14 cellular contexts compared by ENCODE assay signal in the genomic region with DNA sequence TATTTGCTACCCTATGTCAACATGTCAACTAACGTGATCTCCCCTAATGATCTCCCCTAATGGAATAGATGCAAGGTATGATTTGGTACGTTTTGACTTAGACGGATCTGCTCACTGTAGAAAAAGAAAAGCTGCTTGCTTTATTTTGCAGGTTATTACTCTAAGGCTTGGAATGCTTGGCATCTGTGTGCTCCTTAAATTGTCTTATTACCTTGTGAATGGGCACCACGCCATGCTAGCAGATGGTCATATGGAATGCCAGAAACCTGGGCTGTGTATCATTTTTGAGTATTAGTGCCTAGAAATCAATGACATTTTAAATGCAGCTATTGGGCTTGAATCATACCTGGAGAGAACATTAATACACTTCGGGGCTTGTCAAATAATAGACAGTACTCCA. TPM values are rescaled to one million over a fixed set of nuclear protein-coding genes. Genes with fewer than 3 reads are reported as not detected.
A peak's percentile ranks its signal among the peaks of the same experiment; 100 is the strongest.
DNase-seq lines count a peak whose midpoint lies in the region; ATAC-seq and TF ChIP-seq lines count a peak whose summit lies in the region.
"Had no signal": no experiment of that assay in that cellular context is flagged by ENCODE, and none has a peak within 500 bp of the region (broad histone marks: within the 10 kb centered on the region; RNA-seq: fewer than 3 reads in every experiment).

No MANE protein-coding gene starts in this region.

- no peaks in the 10 kb centered on the region for H3K9me2 ChIP-seq in PC-3 (replicated peaks; ENCODE audit: low read length)

- TF ChIP-seq CTCF in PC-3 (conservative IDR thresholded peaks at IDR 0.05; ENCODE audit: low read depth, low read length) (no peak), chondrocyte (IDR thresholded peaks at IDR 0.05) (no peak), osteocyte (IDR thresholded peaks at IDR 0.05) (no peak)

- DNase-seq in PC-3 (peak; percentile 59), chondrocyte (ENCODE audit: low spot score) (no peak), osteocyte (ENCODE audit: extremely low spot score, unreplicated experiment) (no peak), NCI-H526 treated with DMSO at 0.1 percent for 48 hours (lab: John Stamatoyannopoulos, UW) (no peak)
- DNase-seq in CD8-positive, alpha-beta memory T cell, result no peak
- DNase-seq: ACHN; CD4-positive, CD25-positive, alpha-beta regulatory T cell; DMS53; KBM-7; NCI-H1048; NCI-H1436 treated with DMSO at 0.1 percent for 48 hours had no signal

- TF ChIP-seq RAD21 in Ishikawa (IDR thresholded peaks at IDR 0.05; ENCODE audit: low read depth), result 0 out of 2 replicates have a peak, but pooled peaks have one; percentile 1

- H3K4me1 Mint-ChIP-seq in chondrocyte (ENCODE audit: low read depth), result peaks cover 35% of the 10 kb centered on the region
- peaks cover 40% of the 10 kb centered on the region for H3K4me1 Mint-ChIP-seq in osteocyte (ENCODE audit: unreplicated experiment)
- H3K4me1 Mint-ChIP-seq in CD8-positive, alpha-beta memory T cell, result no peaks in the 10 kb centered on the region
- H3K4me1 Mint-ChIP-seq: CD4-positive, CD25-positive, alpha-beta regulatory T cell had no signal

- H3K27me3 ChIP-seq in PC-3 (ENCODE audit: low read length), result no peaks in the 10 kb centered on the region
- no peaks in the 10 kb centered on the region for H3K27me3 ChIP-seq in CD8-positive, alpha-beta memory T cell (ENCODE audit: insufficient read depth, low read length, poor library complexity, severe bottlenecking)

- no peak overlapping the region for H3K27ac ChIP-seq in PC-3 (ENCODE audit: low read length)
- no peak overlapping the region for H3K27ac ChIP-seq in CD8-positive, alpha-beta memory T cell (ENCODE audit: low read depth, low read length)

- H4K20me1 ChIP-seq in PC-3 (ENCODE audit: low read length), result no peaks in the 10 kb centered on the region

- no peaks in the 10 kb centered on the region for H3K79me2 ChIP-seq in PC-3 (ENCODE audit: low read length)

- H3K4me1 ChIP-seq in PC-3 (ENCODE audit: insufficient read depth, low read length), result no peaks in the 10 kb centered on the region
- no peaks in the 10 kb centered on the region for H3K4me1 ChIP-seq in CD8-positive, alpha-beta memory T cell (ENCODE audit: insufficient read depth, low read length)

- no peaks in the 10 kb centered on the region for H3F3A ChIP-seq in PC-3 (ENCODE audit: low read length, unreplicated experiment)

- H3K36me3 ChIP-seq in PC-3 (ENCODE audit: low read depth, low read length), result no peaks in the 10 kb centered on the region
- H3K36me3 ChIP-seq in CD8-positive, alpha-beta memory T cell (ENCODE audit: insufficient read depth, low read length), result no peaks in the 10 kb centered on the region

- POLR2A ChIA-PET in PC-3 (lab: Charles Lee; ENCODE audit: unreplicated experiment), result no interaction called here
- POLR2A ChIA-PET in CD8-positive, alpha-beta memory T cell (lab: Charles Lee), result no interaction called here

- CTCF ChIA-PET in PC-3 (lab: Charles Lee), result no interaction called here
- CTCF ChIA-PET in CD8-positive, alpha-beta memory T cell (lab: Charles Lee), result no interaction called here

- no peaks in the 10 kb centered on the region for H3K27me3 Mint-ChIP-seq in chondrocyte (ENCODE audit: low read depth)
- H3K27me3 Mint-ChIP-seq in osteocyte (ENCODE audit: unreplicated experiment), result no peaks in the 10 kb centered on the region
- no peaks in the 10 kb centered on the region for H3K27me3 Mint-ChIP-seq in CD8-positive, alpha-beta memory T cell
- H3K27me3 Mint-ChIP-seq: CD4-positive, CD25-positive, alpha-beta regulatory T cell had no signal

- H3K9me3 Mint-ChIP-seq in chondrocyte (ENCODE audit: low read depth), result no peaks in the 10 kb centered on the region
- H3K9me3 Mint-ChIP-seq in osteocyte (ENCODE audit: unreplicated experiment), result no peaks in the 10 kb centered on the region
- H3K9me3 Mint-ChIP-seq in CD8-positive, alpha-beta memory T cell, result peaks cover 2 to 21% (median 5%) of the 10 kb centered on the region in 5 donors

- no TSS peak for BruUV-seq in PC-3 (replicated peaks; lab: Mats Ljungman, UMichigan)

- peak; percentile 68; the same call in 1 of the 2 replicates for TF ChIP-seq EP300 in Ishikawa (IDR thresholded peaks at IDR 0.05; ENCODE audit: borderline replicate concordance)

- intact Hi-C loops in PC-3 (cut with micrococcal nuclease), result no loop called here

- H3K4me3 Mint-ChIP-seq in chondrocyte (ENCODE audit: unreplicated experiment) (no peak overlapping the region), osteocyte (ENCODE audit: unreplicated experiment) (no peak overlapping the region)
- H3K4me3 Mint-ChIP-seq in CD8-positive, alpha-beta memory T cell, result no peak overlapping the region
- H3K4me3 Mint-ChIP-seq: CD4-positive, CD25-positive, alpha-beta regulatory T cell had no signal

- no peak overlapping the region for H3K4me3 ChIP-seq in PC-3 (ENCODE audit: low read length)
- H3K4me3 ChIP-seq in CD8-positive, alpha-beta memory T cell (ENCODE audit: low read length), result no peak overlapping the region

- no peaks in the 10 kb centered on the region for H3K9me3 ChIP-seq in PC-3 (ENCODE audit: low read length)
- no peaks in the 10 kb centered on the region for H3K9me3 ChIP-seq in CD8-positive, alpha-beta memory T cell (ENCODE audit: low read length)

- H3K36me3 Mint-ChIP-seq in chondrocyte (ENCODE audit: low read depth) (no peaks in the 10 kb centered on the region), osteocyte (ENCODE audit: unreplicated experiment) (no peaks in the 10 kb centered on the region)
- H3K36me3 Mint-ChIP-seq in CD8-positive, alpha-beta memory T cell, result no peaks in the 10 kb centered on the region
- H3K36me3 Mint-ChIP-seq: CD4-positive, CD25-positive, alpha-beta regulatory T cell had no signal

- no peak overlapping the region for H2AFZ ChIP-seq in PC-3 (ENCODE audit: low read length)

- ATAC-seq in PC-3 (no peak), HG03196 (IDR thresholded peaks at IDR 0.05; ENCODE audit: unreplicated experiment) (no peak), HG03469 (IDR thresholded peaks at IDR 0.05; ENCODE audit: unreplicated experiment) (no peak)

- H3K27ac Mint-ChIP-seq in chondrocyte (ENCODE audit: unreplicated experiment) (peak overlapping the region; percentile 10), osteocyte (ENCODE audit: unreplicated experiment) (peak overlapping the region; percentile 81)
- no peak overlapping the region for H3K27ac Mint-ChIP-seq in CD8-positive, alpha-beta memory T cell
- H3K27ac Mint-ChIP-seq: CD4-positive, CD25-positive, alpha-beta regulatory T cell had no signal

- no peak overlapping the region for H3K4me2 ChIP-seq in PC-3 (ENCODE audit: low read length)

- H3K9ac ChIP-seq in PC-3 (ENCODE audit: low read length), result no peak overlapping the region

TF ChIP-seq in Ishikawa, 13 proteins besides CTCF, POLR2A, EP300 and RAD21:
- TF ChIP-seq NFIC (IDR thresholded peaks at IDR 0.05), result peak; percentile 82
- TF ChIP-seq TCF12 (IDR thresholded peaks at IDR 0.05; ENCODE audit: low read depth), result peak; percentile 80
- TF ChIP-seq, protein P1, sequence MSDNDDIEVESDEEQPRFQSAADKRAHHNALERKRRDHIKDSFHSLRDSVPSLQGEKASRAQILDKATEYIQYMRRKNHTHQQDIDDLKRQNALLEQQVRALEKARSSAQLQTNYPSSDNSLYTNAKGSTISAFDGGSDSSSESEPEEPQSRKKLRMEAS (IDR thresholded peaks at IDR 0.05), result no peak
- 0 out of 2 replicates have a peak, but pooled peaks have one; percentile 23 for TF ChIP-seq FOXM1 (IDR thresholded peaks at IDR 0.05; ENCODE audit: borderline replicate concordance, low read depth)
- TF ChIP-seq ZBTB7A (IDR thresholded peaks at IDR 0.05; ENCODE audit: low read depth), result no peak
- no peak for TF ChIP-seq CEBPB (IDR thresholded peaks at IDR 0.05)
- peak; percentile 96 for TF ChIP-seq TEAD4 (IDR thresholded peaks at IDR 0.05)

RNA-seq across cellular contexts. Expression of a gene that starts 16.4 kb away (rescaled TPM):
- total RNA-seq in PC-3 (2014; rRNA removed) (1.3 and 1.5 TPM in 2 replicates), chondrocyte (11.8 to 23.4 TPM (median 12.1 TPM) in 3 replicates), osteocyte (35.3 and 37.7 TPM in 2 replicates)
- total RNA-seq in CD8-positive, alpha-beta memory T cell, result not detected
- not detected for polyA plus RNA-seq in CD8-positive, alpha-beta memory T cell
- total RNA-seq: CD4-positive, CD25-positive, alpha-beta regulatory T cell had no signal
- polyA plus RNA-seq: CD4-positive, CD25-positive, alpha-beta regulatory T cell had no signal

Comparison
In these comparisons a context has a peak if more than half of its experiments do, and no peak if none do; other contexts are left out.
1. H3K27ac Mint-ChIP-seq: peak in chondrocyte (single experiment) and osteocyte (single experiment); none in CD8-positive, alpha-beta memory T cell (0 of 8).